ENCODE assay signal across 23 cellular contexts in the genomic region with DNA sequence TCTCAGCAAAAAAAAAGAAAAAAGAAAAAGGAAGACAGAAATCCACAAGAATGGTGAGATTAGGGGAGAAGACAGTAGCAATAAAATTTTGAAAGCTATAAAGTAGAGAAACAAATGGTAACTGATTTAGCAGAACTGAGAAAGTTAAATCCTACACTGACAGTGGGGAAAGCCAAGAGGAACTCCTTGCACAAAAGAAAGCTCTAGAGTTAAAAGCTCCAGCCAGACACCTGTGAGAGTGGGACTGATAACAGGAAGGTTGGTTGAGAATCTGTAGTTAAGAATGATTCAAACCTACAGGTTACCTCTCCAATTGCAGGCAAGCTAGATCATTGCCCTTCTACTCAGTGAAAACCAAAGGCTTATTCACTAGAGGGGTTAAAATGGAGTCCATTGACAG.
"Had no signal": no experiment of that assay in that cellular context is flagged by ENCODE, and none has a peak within 500 bp of the region (broad histone marks: within the 10 kb centered on the region; RNA-seq: fewer than 3 reads in every experiment).

No MANE protein-coding gene starts in this region.

- H3K4me3 ChIP-seq: heart right ventricle, lower lobe of right lung, mucosa of descending colon, testis, vagina had no signal

- H3K27ac Mint-ChIP-seq: activated CD4-positive, alpha-beta memory T cell treated with anti-CD3 and anti-CD28 coated beads, Interleukin-2, amount 10 ng/mL, durations not matched to agents 7 days and 5 days; activated CD4-positive, alpha-beta T cell treated with anti-CD3 and anti-CD28 coated beads, Interleukin-2, amount 10 ng/mL, durations not matched to agents 24 days and 14 days; activated naive CD8-positive, alpha-beta T cell treated with anti-CD3 and anti-CD28 coated beads for 36 hours; activated T-helper 1 cell treated with anti-CD3 and anti-CD28 coated beads, Interleukin-12 subunit alpha, Interleukin-12 subunit beta, Interleukin-2, Interleukin-4 antibody, amounts not matched to agents 30 ng/mL and 10 ng/mL and 1 ng/mL, durations not matched to agents 14 hours and 24 hours and 36 hours; type B pancreatic cell had no signal

- FAIRE-seq: astrocyte had no signal

- H3K4me1 Mint-ChIP-seq: activated CD4-positive, alpha-beta memory T cell treated with anti-CD3 and anti-CD28 coated beads, Interleukin-2, amount 10 ng/mL, durations not matched to agents 7 days and 5 days; activated CD4-positive, alpha-beta T cell treated with anti-CD3 and anti-CD28 coated beads, Interleukin-2, amount 10 ng/mL, durations not matched to agents 24 days and 14 days; activated naive CD8-positive, alpha-beta T cell treated with anti-CD3 and anti-CD28 coated beads for 36 hours had no signal

- H3K4me3 Mint-ChIP-seq: activated CD4-positive, alpha-beta memory T cell treated with anti-CD3 and anti-CD28 coated beads, Interleukin-2, amount 10 ng/mL, durations not matched to agents 7 days and 5 days; activated CD4-positive, alpha-beta T cell treated with anti-CD3 and anti-CD28 coated beads, Interleukin-2, amount 10 ng/mL, durations not matched to agents 24 days and 14 days; activated naive CD8-positive, alpha-beta T cell treated with anti-CD3 and anti-CD28 coated beads for 36 hours; activated T-helper 1 cell treated with anti-CD3 and anti-CD28 coated beads, Interleukin-12 subunit alpha, Interleukin-12 subunit beta, Interleukin-2, Interleukin-4 antibody, amounts not matched to agents 30 ng/mL and 10 ng/mL and 1 ng/mL, durations not matched to agents 14 hours and 24 hours and 36 hours; type B pancreatic cell had no signal

- ATAC-seq: activated CD4-positive, CD25-positive, alpha-beta regulatory T cell treated with anti-CD3 and anti-CD28 coated beads, Interleukin-2, amount 50 U/mL, for 24 hours; heart right ventricle; left cardiac atrium; lower lobe of right lung; mucosa of descending colon; right cardiac atrium had no signal

- H3K9me3 Mint-ChIP-seq: activated CD4-positive, alpha-beta memory T cell treated with anti-CD3 and anti-CD28 coated beads, Interleukin-2, amount 10 ng/mL, durations not matched to agents 7 days and 5 days; activated CD4-positive, alpha-beta T cell treated with anti-CD3 and anti-CD28 coated beads, Interleukin-2, amount 10 ng/mL, durations not matched to agents 24 days and 14 days; activated naive CD8-positive, alpha-beta T cell treated with anti-CD3 and anti-CD28 coated beads for 36 hours; activated T-helper 1 cell treated with anti-CD3 and anti-CD28 coated beads, Interleukin-12 subunit alpha, Interleukin-12 subunit beta, Interleukin-2, Interleukin-4 antibody, amounts not matched to agents 30 ng/mL and 10 ng/mL and 1 ng/mL, durations not matched to agents 14 hours and 24 hours and 36 hours; type B pancreatic cell had no signal

- H3K27me3 ChIP-seq: heart right ventricle, testis, vagina had no signal

- H3K27ac ChIP-seq: epithelial cell of prostate, heart right ventricle, lower lobe of right lung, parathyroid adenoma, testis, vagina had no signal

- H3K9me3 ChIP-seq: heart right ventricle, lower lobe of right lung, mucosa of descending colon, testis, vagina had no signal

- H3K9ac ChIP-seq: parathyroid adenoma had no signal

- H3K4me1 ChIP-seq: heart right ventricle, lower lobe of right lung, parathyroid adenoma, testis, vagina had no signal

- H2AFZ ChIP-seq: parathyroid adenoma had no signal

- H3K27me3 Mint-ChIP-seq: activated CD4-positive, alpha-beta memory T cell treated with anti-CD3 and anti-CD28 coated beads, Interleukin-2, amount 10 ng/mL, durations not matched to agents 7 days and 5 days; activated CD4-positive, alpha-beta T cell treated with anti-CD3 and anti-CD28 coated beads, Interleukin-2, amount 10 ng/mL, durations not matched to agents 24 days and 14 days; activated naive CD8-positive, alpha-beta T cell treated with anti-CD3 and anti-CD28 coated beads for 36 hours; type B pancreatic cell had no signal

- DNase-seq: activated CD4-positive, alpha-beta memory T cell treated with anti-CD3 and anti-CD28 coated beads, Interleukin-2, amount 10 ng/mL, durations not matched to agents 7 days and 5 days; activated CD4-positive, alpha-beta T cell treated with anti-CD3 and anti-CD28 coated beads, Interleukin-2, amount 10 ng/mL, durations not matched to agents 24 days and 14 days; activated gamma-delta T cell; activated naive CD8-positive, alpha-beta T cell treated with anti-CD3 and anti-CD28 coated beads for 36 hours; cortex of kidney; heart right ventricle; islet precursor cell; left cardiac atrium; lower lobe of right lung; mesendoderm; mucosa of descending colon; nucleus accumbens; right cardiac atrium; stimulated activated CD4-positive, alpha-beta T cell treated with anti-CD3 and anti-CD28 coated beads, Interleukin-2, amount 100 ng/mL, for 24 hours; stimulated activated naive CD4-positive, alpha-beta T cell; testis had no signal

- H3K79me2 ChIP-seq: parathyroid adenoma had no signal
